Comparison of ENCODE assay signal across 8 cellular contexts in genomic region chr4:5710962-5711478, GRCh38. TPM values are rescaled to one million over a fixed set of nuclear protein-coding genes. Genes with fewer than 3 reads are reported as not detected.
DNase-seq lines count a peak whose midpoint lies in the region; ATAC-seq and TF ChIP-seq lines count a peak whose summit lies in the region.

EVC (plus strand) TSS chr4:5711201; CDS start chr4:5711381, 180 bp downstream.

- peaks cover 6% of the 10 kb centered on the region; the same call in 1 of the 2 replicates for H3K9me3 ChIP-seq in HUES64 (ENCODE audit: insufficient read depth, low read depth, low read length)

- WGBS in HUES64, result under 1% methylated on average over 48 of the region's 48 CpGs
- WGBS in mesendoderm (ENCODE audit: extremely low coverage, insufficient coverage, low lambda C conversion rate), result no CpG with 5 or more reads among the region's 48 CpGs

- H3K9ac ChIP-seq in HUES64 (ENCODE audit: low read depth, low read length) (peak within 1 kb of the TSS; percentile 64), mesendoderm (ENCODE audit: low read length) (peak within 1 kb of the TSS; percentile 77)

- no peak within 1 kb of the TSS for H2AK5ac ChIP-seq in mesendoderm (ENCODE audit: low read length)

- no peak within 1 kb of the TSS for H4K8ac ChIP-seq in mesendoderm (ENCODE audit: low read depth, low read length)

- POLR2A ChIA-PET in WTC11 (lab: Charles Lee), result no interaction called here

- peaks cover 63% of the 10 kb centered on the region for H3K27me3 Mint-ChIP-seq in WTC11 (ENCODE audit: low read depth)

- H2BK5ac ChIP-seq in mesendoderm (ENCODE audit: low read length), result no peak within 1 kb of the TSS

- H3K27me3 ChIP-seq in HUES64 (ENCODE audit: insufficient read depth, low read length) (peaks cover 34% of the 10 kb centered on the region), mesendoderm (ENCODE audit: insufficient read depth, low read length, poor library complexity) (no peaks in the 10 kb centered on the region)

- H3K27ac ChIP-seq in HUES64 (ENCODE audit: low read depth, low read length), result no peak within 1 kb of the TSS; the same call in 1 of the 2 replicates
- H3K27ac ChIP-seq in epithelial cell of prostate, result peak within 1 kb of the TSS; percentile 78
- peak within 1 kb of the TSS; percentile 60 for H3K27ac ChIP-seq in mesendoderm (ENCODE audit: low read depth, low read length)
- H3K27ac ChIP-seq in substantia nigra (ENCODE audit: low read depth, low read length, poor library complexity, severe bottlenecking), result no peak within 1 kb of the TSS

- peaks cover 7% of the 10 kb centered on the region for H3K9me3 Mint-ChIP-seq in WTC11

- peaks cover 8% of the 10 kb centered on the region for H3K4me1 ChIP-seq in HUES64 (ENCODE audit: insufficient read depth, low read length)
- peaks cover 11% of the 10 kb centered on the region for H3K4me1 ChIP-seq in mesendoderm (ENCODE audit: control insufficient read depth, low read depth, low read length)

- no peak within 1 kb of the TSS for H2BK15ac ChIP-seq in mesendoderm (replicated peaks; ENCODE audit: low read depth)

- peaks cover 14% of the 10 kb centered on the region for H3K79me1 ChIP-seq in mesendoderm (ENCODE audit: low read length)

- peak within 1 kb of the TSS; percentile 72 for H3K4me3 Mint-ChIP-seq in WTC11

- H3K79me2 ChIP-seq in mesendoderm (ENCODE audit: control insufficient read depth, insufficient read depth, low read length), result peaks cover 1% of the 10 kb centered on the region

- DNase-seq in GM04504 (ENCODE audit: low read depth), result peak; percentile 66
- peak; percentile 79 for DNase-seq in WTC11 (ENCODE audit: low spot score)
- DNase-seq in epithelial cell of prostate (ENCODE audit: low read depth, low spot score), result peak; percentile 14
- peak; percentile 89 for DNase-seq in mesendoderm
- peak in 27 of 49 donors; percentile 7 to 52 (median 31) for DNase-seq in substantia nigra (lab: John Stamatoyannopoulos, UW)

- H3K36me3 Mint-ChIP-seq in WTC11, result peaks cover 13% of the 10 kb centered on the region

- peaks cover 19% of the 10 kb centered on the region for H3K4me1 Mint-ChIP-seq in WTC11

- ATAC-seq in WTC11 (peak; percentile 79), GM19395 (IDR thresholded peaks at IDR 0.05; ENCODE audit: unreplicated experiment) (no peak), GM21447 (IDR thresholded peaks at IDR 0.05; ENCODE audit: unreplicated experiment) (no peak)

- TF ChIP-seq CTCF in WTC11 (IDR thresholded peaks at IDR 0.05), result no peak

- H3K4ac ChIP-seq in mesendoderm (ENCODE audit: low read depth, low read length), result no peak within 1 kb of the TSS

- no peak within 1 kb of the TSS for H2BK120ac ChIP-seq in mesendoderm (ENCODE audit: low read depth, low read length)

- H3K27ac Mint-ChIP-seq in WTC11, result no peak within 1 kb of the TSS

- no peaks in the 10 kb centered on the region for H3K36me3 ChIP-seq in HUES64 (ENCODE audit: insufficient read depth, low read length)
- H3K36me3 ChIP-seq in mesendoderm (ENCODE audit: control insufficient read depth, insufficient read depth, low read length), result no peaks in the 10 kb centered on the region

- H3K18ac ChIP-seq in mesendoderm (ENCODE audit: low read length), result peak within 1 kb of the TSS; percentile 69

- H3K23ac ChIP-seq in mesendoderm (ENCODE audit: low read length), result no peak within 1 kb of the TSS

- no peak within 1 kb of the TSS for H4K5ac ChIP-seq in mesendoderm (ENCODE audit: low read length)

- peak within 1 kb of the TSS; percentile 76 for H3K4me2 ChIP-seq in mesendoderm (ENCODE audit: low read length)

- CTCF ChIA-PET in WTC11 (lab: Charles Lee), result interaction anchor here (0.6 kb wide), 2 partner anchors 41 to 254 kb away, joined by 4 to 5 read pairs; no protein-coding TSS in a partner anchor

- H3K56ac ChIP-seq in mesendoderm (ENCODE audit: low read length), result peak within 1 kb of the TSS; percentile 87

- H3K4me3 ChIP-seq in HUES64 (ENCODE audit: low read length) (peak within 1 kb of the TSS; percentile 70), mesendoderm (ENCODE audit: low read length) (peak within 1 kb of the TSS; percentile 50)

TF ChIP-seq in WTC11, 78 proteins besides CTCF, POLR2A, EP300 and RAD21 (continues in another document):
- no peak for TF ChIP-seq CREB1 (CRISPR knock-in tag; IDR thresholded peaks at IDR 0.05)
- TF ChIP-seq, protein P1, sequence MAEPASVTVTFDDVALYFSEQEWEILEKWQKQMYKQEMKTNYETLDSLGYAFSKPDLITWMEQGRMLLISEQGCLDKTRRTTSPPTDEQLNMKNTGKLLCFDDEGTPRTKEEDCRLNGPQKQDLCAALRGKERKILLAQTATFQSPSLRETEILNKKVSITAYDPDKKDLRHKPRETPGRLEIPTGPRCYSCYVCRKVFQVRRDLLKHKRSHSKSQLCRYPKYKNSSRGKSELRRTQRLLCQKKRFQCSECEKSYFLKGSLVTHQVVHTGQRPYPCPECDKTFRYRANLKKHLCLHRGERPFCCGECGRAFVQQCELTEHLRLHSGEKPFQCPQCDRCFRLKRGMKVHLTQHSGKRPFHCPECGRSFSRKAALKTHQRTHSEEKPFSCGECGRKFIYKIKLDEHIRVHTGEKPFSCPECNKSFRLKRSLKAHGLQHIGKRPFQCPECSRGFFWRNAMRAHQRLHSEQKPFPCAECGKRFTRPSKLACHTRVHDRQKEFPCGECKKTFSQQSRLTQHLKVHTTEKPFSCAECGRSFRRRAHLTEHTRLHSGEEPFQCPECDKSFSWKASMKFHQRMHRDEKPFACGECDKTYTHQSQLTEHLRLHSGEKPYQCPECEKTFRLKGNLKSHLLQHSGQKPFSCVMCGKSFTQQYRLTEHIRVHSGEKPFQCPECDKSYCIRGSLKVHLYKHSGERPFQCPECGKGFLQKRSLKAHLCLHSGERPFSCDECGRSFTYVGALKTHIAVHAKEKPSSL (CRISPR knock-in tag; conservative IDR thresholded peaks at IDR 0.05), result no peak
- no peak for TF ChIP-seq GTF2I (CRISPR knock-in tag; conservative IDR thresholded peaks at IDR 0.05)
- no peak for TF ChIP-seq RELA (CRISPR knock-in tag; IDR thresholded peaks at IDR 0.05; ENCODE audit: borderline replicate concordance)
- no peak for TF ChIP-seq ZBTB43 (CRISPR knock-in tag; IDR thresholded peaks at IDR 0.05)
- TF ChIP-seq TP53 (CRISPR knock-in tag; IDR thresholded peaks at IDR 0.05), result no peak
- TF ChIP-seq STAT6 (CRISPR knock-in tag; conservative IDR thresholded peaks at IDR 0.05; ENCODE audit: low read depth), result no peak
- TF ChIP-seq, protein P2, sequence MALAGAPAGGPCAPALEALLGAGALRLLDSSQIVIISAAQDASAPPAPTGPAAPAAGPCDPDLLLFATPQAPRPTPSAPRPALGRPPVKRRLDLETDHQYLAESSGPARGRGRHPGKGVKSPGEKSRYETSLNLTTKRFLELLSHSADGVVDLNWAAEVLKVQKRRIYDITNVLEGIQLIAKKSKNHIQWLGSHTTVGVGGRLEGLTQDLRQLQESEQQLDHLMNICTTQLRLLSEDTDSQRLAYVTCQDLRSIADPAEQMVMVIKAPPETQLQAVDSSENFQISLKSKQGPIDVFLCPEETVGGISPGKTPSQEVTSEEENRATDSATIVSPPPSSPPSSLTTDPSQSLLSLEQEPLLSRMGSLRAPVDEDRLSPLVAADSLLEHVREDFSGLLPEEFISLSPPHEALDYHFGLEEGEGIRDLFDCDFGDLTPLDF (CRISPR knock-in tag; IDR thresholded peaks at IDR 0.05), result no peak
- no peak for TF ChIP-seq FOXP1 (CRISPR knock-in tag; IDR thresholded peaks at IDR 0.05; ENCODE audit: borderline replicate concordance)
- no peak for TF ChIP-seq NR1H2 (CRISPR knock-in tag; IDR thresholded peaks at IDR 0.05)
- TF ChIP-seq FOXJ3 (CRISPR knock-in tag; IDR thresholded peaks at IDR 0.05; ENCODE audit: borderline replicate concordance), result no peak
- no peak for TF ChIP-seq E2F5 (CRISPR knock-in tag; IDR thresholded peaks at IDR 0.05)
- 0 out of 2 replicates have a peak, but pooled peaks have one; percentile 14 for TF ChIP-seq FOXK1 (CRISPR knock-in tag; IDR thresholded peaks at IDR 0.05)
- no peak for TF ChIP-seq NFATC4 (CRISPR knock-in tag; IDR thresholded peaks at IDR 0.05)

RNA-seq across cellular contexts. Expression of gene EVC, which starts in this region (rescaled TPM):
- 4.5 TPM for polyA plus RNA-seq in HUES64 (2013, experiment 1 of 2)
- 5.0 TPM for polyA plus RNA-seq in HUES64 (2013, experiment 2 of 2)
- total RNA-seq in WTC11 (2021), result 10.4 to 14.0 TPM (median 12.5 TPM) in 3 replicates
- polyA plus RNA-seq in mesendoderm (2013, experiment 1 of 2), result 2.5 TPM
- 2.5 TPM for polyA plus RNA-seq in mesendoderm (2013, experiment 2 of 2)

Comparison
In these comparisons a context has a peak if more than half of its experiments do, and no peak if none do; other contexts are left out.
1. DNase-seq: peak in every context shown above with its lines; median percentile 89 in mesendoderm; 79 in WTC11; 66 in GM04504; 31 in substantia nigra; 14 in epithelial cell of prostate.
2. H3K27ac ChIP-seq: peak in epithelial cell of prostate (single experiment) and mesendoderm (single experiment); none in HUES64 (single experiment) and substantia nigra (single experiment).